Comparison of ENCODE assay signal across 24 cellular contexts in genomic region chr1:17193222-17194132, GRCh38. TPM values are rescaled to one million over a fixed set of nuclear protein-coding genes. Genes with fewer than 3 reads are reported as not detected.
A peak's percentile ranks its signal among the peaks of the same experiment; 100 is the strongest.
DNase-seq lines count a peak whose midpoint lies in the region; ATAC-seq and TF ChIP-seq lines count a peak whose summit lies in the region.
"Had no signal": no experiment of that assay in that cellular context is flagged by ENCODE, and none has a peak within 500 bp of the region (broad histone marks: within the 10 kb centered on the region; RNA-seq: fewer than 3 reads in every experiment).

No MANE protein-coding gene starts in this region.

- ATAC-seq in Panc1 = peak; percentile 58
- no peak for ATAC-seq in omental fat pad (ENCODE audit: low FRiP score)
- ATAC-seq: activated CD8-positive, alpha-beta T cell treated with anti-CD3 and anti-CD28 coated beads for 36 hours; stimulated activated effector memory CD8-positive, alpha-beta T cell treated with anti-CD3 and anti-CD28 coated beads, Interleukin-12 subunit alpha, Interleukin-12 subunit beta, amount 100 ng/mL, for 72 hours had no signal

- TF ChIP-seq EP300 in sigmoid colon (IDR thresholded peaks at IDR 0.05) = no peak

- H3K36me3 Mint-ChIP-seq in HFFc6 (ENCODE audit: low read depth) = peaks cover 15% of the 10 kb centered on the region

- H3K36me3 ChIP-seq in Panc1 (ENCODE audit: control insufficient read depth, insufficient read depth, low read length) (no peaks in the 10 kb centered on the region), sigmoid colon (no peaks in the 10 kb centered on the region)
- H3K36me3 ChIP-seq: left ventricle myocardium inferior had no signal

- CTCF ChIA-PET in Panc1 (lab: Charles Lee) = no interaction called here

- H3K27ac Mint-ChIP-seq in HFFc6 = no peak overlapping the region
- H3K27ac Mint-ChIP-seq: activated CD8-positive, alpha-beta T cell treated with anti-CD3 and anti-CD28 coated beads for 36 hours; CD8-positive, alpha-beta memory T cell; progenitor cell of endocrine pancreas had no signal

- peaks cover 66% of the 10 kb centered on the region for H3K4me1 Mint-ChIP-seq in HFFc6 (ENCODE audit: low read depth)
- H3K4me1 Mint-ChIP-seq: nephron had no signal

- POLR2A ChIA-PET in Panc1 (lab: Charles Lee) = no interaction called here

- no peak overlapping the region for H3K4me3 Mint-ChIP-seq in HFFc6
- H3K4me3 Mint-ChIP-seq: activated CD8-positive, alpha-beta T cell treated with anti-CD3 and anti-CD28 coated beads for 36 hours; CD8-positive, alpha-beta memory T cell; nephron; stimulated activated effector memory CD8-positive, alpha-beta T cell treated with anti-CD3 and anti-CD28 coated beads, Interleukin-12 subunit alpha, Interleukin-12 subunit beta, amount 100 ng/mL, for 72 hours had no signal

- H3K4me1 ChIP-seq in Panc1 (ENCODE audit: control insufficient read depth, insufficient read depth, low read length) (peaks cover 33% of the 10 kb centered on the region), sigmoid colon (no peaks in the 10 kb centered on the region)
- H3K4me1 ChIP-seq: left ventricle myocardium inferior had no signal

- TF ChIP-seq CTCF in Panc1 (IDR thresholded peaks at IDR 0.05) (no peak), omental fat pad (IDR thresholded peaks at IDR 0.05) (no peak), sigmoid colon (IDR thresholded peaks at IDR 0.05) (no peak), HFFc6 (IDR thresholded peaks at IDR 0.05) (no peak)

- intact Hi-C loops in Panc1 (cut with micrococcal nuclease; ENCODE audit: unreplicated experiment) (no loop called here), sigmoid colon (cut with DNase I) (no loop called here)

- peak; percentile 8 for DNase-seq in D341Med (ENCODE audit: low spot score)
- DNase-seq in Panc1 (ENCODE audit: low read depth, low spot score) = no peak
- no peak for DNase-seq in epithelial cell of prostate (ENCODE audit: low read depth, low spot score)
- DNase-seq in omental fat pad (ENCODE audit: low spot score) = peak; percentile 0
- DNase-seq in sigmoid colon = no peak
- DNase-seq in NCI-H2196 treated with DMSO at 0.1 percent for 48 hours (lab: John Stamatoyannopoulos, UW; ENCODE audit: unreplicated experiment) = no peak
- no peak for DNase-seq in HFFc6
- DNase-seq: activated CD8-positive, alpha-beta T cell treated with anti-CD3 and anti-CD28 coated beads for 36 hours; activated T-cell treated with anti-CD3 and anti-CD28 coated beads, Interleukin-2, amount 50 U/mL, for 1 hour; CD8-positive, alpha-beta memory T cell; cortex of kidney; GM23248; left ventricle myocardium inferior; NCI-H1417 treated with DMSO at 0.1 percent for 48 hours; NCI-H2107; NCI-H510A; NK-92 treated with Interleukin-12 subunit alpha and Interleukin-12 subunit beta, amount 100 ng/mL, for 24 hours; stimulated activated CD4-positive, alpha-beta T cell treated with anti-CD3 and anti-CD28 coated beads, Interleukin-1b, Interleukin-23, amount 100 ng/mL, for 48 hours; T1000 had no signal

- peaks cover 1% of the 10 kb centered on the region; the same call in 1 of the 2 replicates for H3K27me3 Mint-ChIP-seq in HFFc6 (ENCODE audit: insufficient read depth)

- in situ Hi-C loops in Panc1 (cut with HindIII; ENCODE audit: low pct_unique_long_range_greater_than_20kb, low sequenced_read_pairs) = no loop called here

- no TSS peak for BruUV-seq in Panc1 (replicated peaks; lab: Mats Ljungman, UMichigan)

- WGBS in sigmoid colon, 2 donors = 81 to 88% methylated on average over 17 of the region's 17 CpGs

- H3K4me3 ChIP-seq in Panc1 (ENCODE audit: low read depth in 2 of 2, low read length in 2 of 2) = no peak overlapping the region
- H3K4me3 ChIP-seq in sigmoid colon = no peak overlapping the region
- H3K4me3 ChIP-seq: GM23248, left ventricle myocardium inferior had no signal

- TF ChIP-seq POLR2A in sigmoid colon (IDR thresholded peaks at IDR 0.05) = no peak

- H3K9me3 Mint-ChIP-seq in HFFc6 = peaks cover 12% of the 10 kb centered on the region

- H3K27ac ChIP-seq in Panc1 (ENCODE audit: low read length) = peak overlapping the region; percentile 89
- peak overlapping the region; percentile 100 for H3K27ac ChIP-seq in epithelial cell of prostate
- no peak overlapping the region for H3K27ac ChIP-seq in sigmoid colon
- H3K27ac ChIP-seq: GM23248, HL-60, left ventricle myocardium inferior had no signal

- H3K27me3 ChIP-seq in Panc1 (ENCODE audit: control insufficient read depth, insufficient read depth, low read length) (no peaks in the 10 kb centered on the region), sigmoid colon (no peaks in the 10 kb centered on the region)

- H3K9me3 ChIP-seq in Panc1 (ENCODE audit: control insufficient read depth, insufficient read depth, low read depth, low read length) = peaks cover 5% of the 10 kb centered on the region; the same call in 1 of the 2 replicates
- H3K9me3 ChIP-seq in sigmoid colon = no peaks in the 10 kb centered on the region

RNA-seq across cellular contexts. Expression of gene PADI1, which starts 11.5 kb away (rescaled TPM):
- total RNA-seq in Panc1 (2021; ENCODE audit: unreplicated experiment) = 2.3 TPM
- 2.6 TPM for polyA plus RNA-seq in Panc1 (2012; ENCODE audit: insufficient read length)
- total RNA-seq in omental fat pad = not detected
- not detected for total RNA-seq in sigmoid colon
- polyA plus RNA-seq in sigmoid colon = under 1 TPM; under 0.01 to 0.92 (median 0.63) TPM
- total RNA-seq in HFFc6 (2021; fragmentation: NEBNext Ultra II Directional; extraction: Animal tissue kit (Norgen Biotek cat#: 25700)) = under 1 TPM in 5 of 6 experiments, not detected in 1; 0.11 to 0.95 (median 0.22) TPM
- total RNA-seq: activated CD8-positive, alpha-beta T cell treated with anti-CD3 and anti-CD28 coated beads for 36 hours; CD8-positive, alpha-beta memory T cell; left ventricle myocardium inferior; mononuclear cell; progenitor cell of endocrine pancreas had no signal
- polyA plus RNA-seq: CD8-positive, alpha-beta memory T cell had no signal

RNA-seq across cellular contexts. Expression of gene PADI3, which starts 55.4 kb away (rescaled TPM):
- total RNA-seq in Panc1 (2021; ENCODE audit: unreplicated experiment) (3.4 TPM), omental fat pad (not detected), sigmoid colon (not detected)
- polyA plus RNA-seq in Panc1 (2012; ENCODE audit: insufficient read length) = 4.4 TPM
- under 1 TPM in 1 of 3 donors, not detected in 2; 0.51 TPM for polyA plus RNA-seq in sigmoid colon
- under 1 TPM in 4 of 6 experiments, not detected in 2; 0.05 to 0.14 (median 0.07) TPM for total RNA-seq in HFFc6 (2021; fragmentation: NEBNext Ultra II Directional; extraction: Animal tissue kit (Norgen Biotek cat#: 25700))
- total RNA-seq: activated CD8-positive, alpha-beta T cell treated with anti-CD3 and anti-CD28 coated beads for 36 hours; CD8-positive, alpha-beta memory T cell; GM23248; left ventricle myocardium inferior; mononuclear cell; progenitor cell of endocrine pancreas had no signal
- polyA plus RNA-seq: CD8-positive, alpha-beta memory T cell; GM23248 had no signal

Comparison
In these comparisons a context has a peak if more than half of its experiments do, and no peak if none do; other contexts are left out.
1. DNase-seq: peak in D341Med (single experiment) and omental fat pad (single experiment); none in Panc1 (single experiment), epithelial cell of prostate (single experiment), sigmoid colon (single experiment), NCI-H2196 treated with DMSO at 0.1 percent for 48 hours (single experiment) and HFFc6 (single experiment).
2. H3K27ac ChIP-seq: peak in Panc1 (single experiment) and epithelial cell of prostate (single experiment); none in sigmoid colon (0 of 4).